In genomic region chr1:26538480-26539412, GRCh38 we compare ENCODE assay signal across 8 cellular contexts. TPM values are rescaled to one million over a fixed set of nuclear protein-coding genes. Genes with fewer than 3 reads are reported as not detected.
DNase-seq lines count a peak whose midpoint lies in the region; ATAC-seq and TF ChIP-seq lines count a peak whose summit lies in the region.

No MANE protein-coding gene starts in this region.

- peak; percentile 37 for TF ChIP-seq CTCF in CD14-positive monocyte (IDR thresholded peaks at IDR 0.05)
- TF ChIP-seq CTCF in vagina (IDR thresholded peaks at IDR 0.05): peak in 1 of 3 experiments; percentile 16

- no peak for TF ChIP-seq POLR2A in vagina (IDR thresholded peaks at IDR 0.05)

- peak overlapping the region; percentile 91 to 100 (median 97) for H3K27ac Mint-ChIP-seq in CD14-positive monocyte

- no peaks in the 10 kb centered on the region for H3K36me3 Mint-ChIP-seq in CD14-positive monocyte

- ATAC-seq in HG03457 (IDR thresholded peaks at IDR 0.05; ENCODE audit: unreplicated experiment) (no peak), HG03432 (IDR thresholded peaks at IDR 0.05; ENCODE audit: unreplicated experiment) (no peak)

- no peaks in the 10 kb centered on the region for H3K27me3 ChIP-seq in vagina

- no peaks in the 10 kb centered on the region for H3K9me3 ChIP-seq in vagina

- H3K9me3 Mint-ChIP-seq in CD14-positive monocyte: no peaks in the 10 kb centered on the region

- peak; percentile 71 for DNase-seq in CD14-positive monocyte (ENCODE audit: low spot score)
- peak; percentile 46 for DNase-seq in HCEC 1CT
- peak in 4 of 5 donors; percentile 19 to 58 (median 36) for DNase-seq in T-helper 1 cell
- peak in 7 of 61 donors; percentile 7 to 39 (median 20) for DNase-seq in caudate nucleus (lab: John Stamatoyannopoulos, UW)
- peak; percentile 37 for DNase-seq in mucosa of gallbladder (ENCODE audit: low spot score)
- no peak for DNase-seq in vagina (ENCODE audit: extremely low spot score in 2 of 2)

- H3K36me3 ChIP-seq in vagina: no peaks in the 10 kb centered on the region

- H3K4me1 Mint-ChIP-seq in CD14-positive monocyte: peaks cover 69% of the 10 kb centered on the region

- no peak overlapping the region for H3K4me3 ChIP-seq in vagina

- H3K4me3 Mint-ChIP-seq in CD14-positive monocyte: peak overlapping the region in 1 of 2 donors; percentile 83

- peak overlapping the region; percentile 26 for H3K27ac ChIP-seq in caudate nucleus (ENCODE audit: low read depth, low read length)
- no peak overlapping the region for H3K27ac ChIP-seq in vagina

- intact Hi-C loops in CD14-positive monocyte (cut with micrococcal nuclease) (loop anchor here in 1 of 2 donors (5.0 kb wide), 1 partner anchor 59 kb away; no protein-coding TSS in a partner anchor), vagina (cut with DNase I) (no loop called here)

- H3K27me3 Mint-ChIP-seq in CD14-positive monocyte (ENCODE audit: low read depth in 3 of 3): no peaks in the 10 kb centered on the region

- H3K4me1 ChIP-seq in vagina: peaks cover 13% of the 10 kb centered on the region

RNA-seq across cellular contexts. Expression of gene RPS6KA1, which starts 9.2 kb away (rescaled TPM):
- polyA plus RNA-seq in CD14-positive monocyte: 100 to 1,000 TPM; 188 to 189 TPM
- total RNA-seq in mucosa of gallbladder (49.2 TPM), vagina (22.8 TPM)

Comparison
In these comparisons a context has a peak if more than half of its experiments do, and no peak if none do; other contexts are left out.
1. DNase-seq: peak in CD14-positive monocyte (single experiment), HCEC 1CT (single experiment), T-helper 1 cell (4 of 5) and mucosa of gallbladder (single experiment); none in vagina (0 of 2).